Comparison of ENCODE assay signal across 13 cellular contexts in the genomic region with DNA sequence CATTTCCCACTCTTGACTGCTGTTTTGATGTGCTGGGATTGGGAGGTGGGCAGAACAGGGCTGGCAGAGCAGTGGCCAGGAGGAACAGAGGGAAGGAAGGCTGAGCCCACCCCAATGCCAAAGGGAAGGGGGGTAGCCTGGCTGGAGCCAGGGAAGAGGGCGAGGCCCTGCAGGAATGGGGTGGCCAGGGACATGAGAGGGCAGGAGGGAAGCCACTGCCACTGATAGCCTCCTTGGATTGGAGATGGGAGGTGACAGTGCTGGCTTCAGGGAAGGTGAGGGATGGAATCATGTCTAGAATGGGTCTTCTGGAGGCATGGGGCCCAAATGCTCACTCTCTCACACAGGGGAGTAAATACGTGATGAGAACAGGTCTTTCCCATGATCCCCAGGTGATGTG. TPM values are rescaled to one million over a fixed set of nuclear protein-coding genes. Genes with fewer than 3 reads are reported as not detected.
"Had no signal": no experiment of that assay in that cellular context is flagged by ENCODE, and none has a peak within 500 bp of the region (broad histone marks: within the 10 kb centered on the region; RNA-seq: fewer than 3 reads in every experiment).

No MANE protein-coding gene starts in this region.

- H3K27ac ChIP-seq: prostate gland, SJSA1, tibial artery had no signal

- H3K4me1 ChIP-seq: prostate gland, SJSA1, tibial artery had no signal

- H3K4me3 ChIP-seq: prostate gland, SJSA1, tibial artery had no signal

- DNase-seq: activated CD4-positive, alpha-beta memory T cell treated with anti-CD3 and anti-CD28 coated beads, Interleukin-2, amount 10 ng/mL, durations not matched to agents 7 days and 5 days; activated naive CD4-positive, alpha-beta T cell treated with anti-CD3 and anti-CD28 coated beads, Interleukin-2, amount 10 ng/mL, durations not matched to agents 7 days and 5 days; central memory CD4-positive, alpha-beta T cell; left colon; naive thymus-derived CD4-positive, alpha-beta T cell; stimulated activated CD4-positive, alpha-beta T cell treated with anti-CD3 and anti-CD28 coated beads, Interleukin-12 subunit alpha, Interleukin-12 subunit beta, amount 100 ng/mL, for 4 hours; SW 1271; tibial artery had no signal

- H3K36me3 Mint-ChIP-seq: activated naive CD4-positive, alpha-beta T cell treated with anti-CD3 and anti-CD28 coated beads, Interleukin-2, amount 10 ng/mL, durations not matched to agents 7 days and 5 days had no signal

- H3K9me3 ChIP-seq: prostate gland, SJSA1 had no signal

- H3K27ac Mint-ChIP-seq: activated CD4-positive, alpha-beta memory T cell treated with anti-CD3 and anti-CD28 coated beads, Interleukin-2, amount 10 ng/mL, durations not matched to agents 7 days and 5 days; activated naive CD4-positive, alpha-beta T cell treated with anti-CD3 and anti-CD28 coated beads, Interleukin-2, amount 10 ng/mL, durations not matched to agents 7 days and 5 days; dendritic cell treated with granulocyte-macrophage colony-stimulating factor and Interleukin-4, amounts not matched to agents 40 ng/mL and 50 ng/mL, for 4 days; stimulated activated naive CD8-positive, alpha-beta T cell treated with anti-CD3 and anti-CD28 coated beads, Interleukin-15, Interleukin-2, amounts not matched to agents 100 ng/mL and 50 ng/mL, for 24 hours; T-helper 2 cell treated with Interferon-gamma antibody and Interleukin-4, amounts not matched to agents 5 μg/mL and 100 μg/mL, for 36 hours had no signal

- ATAC-seq: left colon; naive thymus-derived CD4-positive, alpha-beta T cell had no signal

- H3K4me3 Mint-ChIP-seq: activated CD4-positive, alpha-beta memory T cell treated with anti-CD3 and anti-CD28 coated beads, Interleukin-2, amount 10 ng/mL, durations not matched to agents 7 days and 5 days; activated naive CD4-positive, alpha-beta T cell treated with anti-CD3 and anti-CD28 coated beads, Interleukin-2, amount 10 ng/mL, durations not matched to agents 7 days and 5 days; dendritic cell treated with granulocyte-macrophage colony-stimulating factor and Interleukin-4, amounts not matched to agents 40 ng/mL and 50 ng/mL, for 4 days; naive thymus-derived CD4-positive, alpha-beta T cell; stimulated activated naive CD8-positive, alpha-beta T cell treated with anti-CD3 and anti-CD28 coated beads, Interleukin-15, Interleukin-2, amounts not matched to agents 100 ng/mL and 50 ng/mL, for 24 hours; T-helper 2 cell treated with Interferon-gamma antibody and Interleukin-4, amounts not matched to agents 5 μg/mL and 100 μg/mL, for 36 hours had no signal

- H3K36me3 ChIP-seq: prostate gland, SJSA1, tibial artery had no signal

RNA-seq across cellular contexts. Expression of a gene that starts 19.6 kb away (rescaled TPM):
- total RNA-seq: activated CD4-positive, alpha-beta memory T cell treated with anti-CD3 and anti-CD28 coated beads, Interleukin-2, amount 10 ng/mL, durations not matched to agents 7 days and 5 days had no signal
- polyA plus RNA-seq: naive thymus-derived CD4-positive, alpha-beta T cell had no signal

RNA-seq across cellular contexts. Expression of a gene that starts 32.3 kb away (rescaled TPM):
- total RNA-seq: SJSA1 had no signal

RNA-seq across cellular contexts. Expression of a gene that starts 59.9 kb away (rescaled TPM):
- polyA plus RNA-seq: naive thymus-derived CD4-positive, alpha-beta T cell had no signal
